In genomic region chr6:2841264-2842138, GRCh38 we compare ENCODE assay signal across 8 cellular contexts. TPM values are rescaled to one million over a fixed set of nuclear protein-coding genes. Genes with fewer than 3 reads are reported as not detected.
A peak's percentile ranks its signal among the peaks of the same experiment; 100 is the strongest.
DNase-seq lines count a peak whose midpoint lies in the region; ATAC-seq and TF ChIP-seq lines count a peak whose summit lies in the region.

TSS of gene SERPINB1 (minus strand) at chr6:2841863. CDS start at chr6:2840586, 1,277 bp downstream.

- peak within 1 kb of the TSS; percentile 83 for H3K4me2 ChIP-seq in neural progenitor cell

- H3K9ac ChIP-seq in neural progenitor cell (peak within 1 kb of the TSS; percentile 4), stomach smooth muscle (ENCODE audit: low read length in 2 of 2) (peak within 1 kb of the TSS; percentile 61 to 73)

- ATAC-seq in CD8-positive, alpha-beta T cell: peak; percentile 77
- ATAC-seq in GM21367 (IDR thresholded peaks at IDR 0.05; ENCODE audit: unreplicated experiment): peak; percentile 64

- peak within 1 kb of the TSS; percentile 92 for H3K27ac Mint-ChIP-seq in CD8-positive, alpha-beta T cell
- peak within 1 kb of the TSS; percentile 87 for H3K27ac Mint-ChIP-seq in activated naive CD4-positive, alpha-beta T cell treated with anti-CD3 and anti-CD28 coated beads for 36 hours
- H3K27ac Mint-ChIP-seq in neural progenitor cell: peak within 1 kb of the TSS; percentile 99

- peaks cover 30% of the 10 kb centered on the region for H3K4me1 ChIP-seq in CD8-positive, alpha-beta T cell (ENCODE audit: insufficient read depth, low read length)
- H3K4me1 ChIP-seq in SJCRH30: 0 out of 2 replicates have a peak, but pooled peaks cover 3% of the 10 kb centered on the region
- H3K4me1 ChIP-seq in neural progenitor cell: peaks cover 10% of the 10 kb centered on the region
- H3K4me1 ChIP-seq in stomach smooth muscle (ENCODE audit: control insufficient read depth, insufficient read depth, low read length): peaks cover 32% of the 10 kb centered on the region

- no peaks in the 10 kb centered on the region for H3K79me2 ChIP-seq in neural progenitor cell (ENCODE audit: low read depth)

- POLR2A ChIA-PET in CD8-positive, alpha-beta T cell (lab: Charles Lee): interaction anchor here (0.6 to 3.4 kb wide), 35 partner anchors 8 to 1177 kb away, joined by 3 to 31 read pairs (median 5); partner anchors contain the start of genes RIPK1, SERPINB6, SERPINB9 and WRNIP1

- H3F3A ChIP-seq in neural progenitor cell (ENCODE audit: low read depth): peaks cover 35% of the 10 kb centered on the region

- peak within 1 kb of the TSS; percentile 88 for H3K4me3 Mint-ChIP-seq in CD8-positive, alpha-beta T cell
- peak within 1 kb of the TSS; percentile 81 for H3K4me3 Mint-ChIP-seq in activated naive CD4-positive, alpha-beta T cell treated with anti-CD3 and anti-CD28 coated beads for 36 hours
- peak within 1 kb of the TSS; percentile 87 for H3K4me3 Mint-ChIP-seq in neural progenitor cell

- CTCF ChIA-PET in CD8-positive, alpha-beta T cell (lab: Charles Lee): interaction anchor here (0.8 to 12.9 kb wide), 22 partner anchors 8 to 225 kb away, joined by 3 to 306 read pairs (median 5); partner anchors contain the start of genes MYLK4 and SERPINB9
- CTCF ChIA-PET in activated naive CD4-positive, alpha-beta T cell treated with anti-CD3 and anti-CD28 coated beads for 36 hours (lab: Charles Lee): interaction anchor here (0.6 to 11.3 kb wide), 14 partner anchors 9 to 148 kb away, joined by 3 to 177 read pairs (median 6); no protein-coding TSS in a partner anchor

- no peaks in the 10 kb centered on the region for H4K20me1 ChIP-seq in neural progenitor cell (ENCODE audit: low read depth)

- peak within 1 kb of the TSS; percentile 87 for H2AFZ ChIP-seq in neural progenitor cell (replicated peaks)

- H3K27ac ChIP-seq in CD8-positive, alpha-beta T cell (ENCODE audit: low read depth, low read length): peak within 1 kb of the TSS; percentile 58
- H3K27ac ChIP-seq in KOPT-K1 (ENCODE audit: low read depth, low read length, poor library complexity, severe bottlenecking) (peak within 1 kb of the TSS; percentile 75), SJCRH30 (peak within 1 kb of the TSS; percentile 46), neural progenitor cell (peak within 1 kb of the TSS; percentile 65), stomach smooth muscle (ENCODE audit: low read length) (peak within 1 kb of the TSS; percentile 88)

- no peak for TF ChIP-seq CTCF in CD8-positive, alpha-beta T cell (IDR thresholded peaks at IDR 0.05)
- TF ChIP-seq CTCF in neural progenitor cell (IDR thresholded peaks at IDR 0.05): peak; percentile 32

- no peaks in the 10 kb centered on the region for H3K27me3 ChIP-seq in CD8-positive, alpha-beta T cell (ENCODE audit: insufficient read depth, low read length)
- no peaks in the 10 kb centered on the region for H3K27me3 ChIP-seq in SJCRH30
- no peaks in the 10 kb centered on the region for H3K27me3 ChIP-seq in neural progenitor cell
- no peaks in the 10 kb centered on the region for H3K27me3 ChIP-seq in stomach smooth muscle (ENCODE audit: control insufficient read depth in 1 of 2, insufficient read depth in 2 of 2, low read length in 2 of 2)

- no peaks in the 10 kb centered on the region for H3K9me3 ChIP-seq in CD8-positive, alpha-beta T cell (ENCODE audit: low read length)
- H3K9me3 ChIP-seq in KOPT-K1 (ENCODE audit: insufficient read depth, low read length, poor library complexity, severe bottlenecking) (no peaks in the 10 kb centered on the region), SJCRH30 (replicated peaks) (no peaks in the 10 kb centered on the region), neural progenitor cell (ENCODE audit: low read depth) (no peaks in the 10 kb centered on the region), stomach smooth muscle (ENCODE audit: control insufficient read depth in 2 of 2, low read length in 2 of 2) (no peaks in the 10 kb centered on the region)

- H3K9me3 Mint-ChIP-seq in CD8-positive, alpha-beta T cell: no peaks in the 10 kb centered on the region
- peaks cover 2% of the 10 kb centered on the region for H3K9me3 Mint-ChIP-seq in activated naive CD4-positive, alpha-beta T cell treated with anti-CD3 and anti-CD28 coated beads for 36 hours
- no peaks in the 10 kb centered on the region for H3K9me3 Mint-ChIP-seq in neural progenitor cell

- H3K36me3 ChIP-seq in CD8-positive, alpha-beta T cell (ENCODE audit: insufficient read depth, low read length): peaks cover 14% of the 10 kb centered on the region
- H3K36me3 ChIP-seq in KOPT-K1 (ENCODE audit: insufficient read depth, low read length): peaks cover 37% of the 10 kb centered on the region
- H3K36me3 ChIP-seq in SJCRH30: no peaks in the 10 kb centered on the region
- H3K36me3 ChIP-seq in neural progenitor cell: no peaks in the 10 kb centered on the region
- peaks cover 10 to 18% of the 10 kb centered on the region in 2 donors for H3K36me3 ChIP-seq in stomach smooth muscle (ENCODE audit: control insufficient read depth in 2 of 2, insufficient read depth in 2 of 2, low read length in 2 of 2)

- no peaks in the 10 kb centered on the region for H3K27me3 Mint-ChIP-seq in CD8-positive, alpha-beta T cell (ENCODE audit: low read depth)
- no peaks in the 10 kb centered on the region for H3K27me3 Mint-ChIP-seq in activated naive CD4-positive, alpha-beta T cell treated with anti-CD3 and anti-CD28 coated beads for 36 hours (ENCODE audit: low read depth)
- peaks cover 3% of the 10 kb centered on the region for H3K27me3 Mint-ChIP-seq in neural progenitor cell (ENCODE audit: insufficient read depth, low read depth)

- intact Hi-C loops in CD8-positive, alpha-beta T cell (cut with DNase I, micrococcal nuclease): loop anchor here (1.0 to 10.0 kb wide), 4 partner anchors 74 to 323 kb away; partner anchors contain the start of gene WRNIP1 (in 2 of the 2)
- intact Hi-C loops in activated naive CD4-positive, alpha-beta T cell treated with anti-CD3 and anti-CD28 coated beads for 36 hours (cut with micrococcal nuclease): loop anchor here (1.0 to 2.0 kb wide), 8 partner anchors 15 to 277 kb away; partner anchors contain the start of genes BPHL and WRNIP1

- peaks cover 56% of the 10 kb centered on the region for H3K4me1 Mint-ChIP-seq in CD8-positive, alpha-beta T cell (ENCODE audit: low read depth)
- peaks cover 61% of the 10 kb centered on the region for H3K4me1 Mint-ChIP-seq in activated naive CD4-positive, alpha-beta T cell treated with anti-CD3 and anti-CD28 coated beads for 36 hours (ENCODE audit: low read depth)
- H3K4me1 Mint-ChIP-seq in neural progenitor cell: peaks cover 32% of the 10 kb centered on the region

- peak within 1 kb of the TSS; percentile 76 for H3K4me3 ChIP-seq in CD8-positive, alpha-beta T cell (ENCODE audit: low read depth, low read length)
- peak within 1 kb of the TSS; percentile 52 for H3K4me3 ChIP-seq in SJCRH30
- peak within 1 kb of the TSS; percentile 43 for H3K4me3 ChIP-seq in neural progenitor cell
- peak within 1 kb of the TSS; percentile 67 to 79 for H3K4me3 ChIP-seq in stomach smooth muscle (ENCODE audit: low read length in 2 of 2)

- DNase-seq in CD8-positive, alpha-beta T cell: peak; percentile 47 to 83 (median 70)
- DNase-seq in SJCRH30 (peak; percentile 80 to 86), foreskin melanocyte (peak; percentile 48), neural progenitor cell (ENCODE audit: low spot score) (peak; percentile 93)
- peak; percentile 94 for DNase-seq in activated naive CD4-positive, alpha-beta T cell treated with anti-CD3 and anti-CD28 coated beads for 36 hours

- peaks cover 34% of the 10 kb centered on the region for H3K36me3 Mint-ChIP-seq in CD8-positive, alpha-beta T cell
- H3K36me3 Mint-ChIP-seq in activated naive CD4-positive, alpha-beta T cell treated with anti-CD3 and anti-CD28 coated beads for 36 hours (ENCODE audit: low read depth): peaks cover 39% of the 10 kb centered on the region
- H3K36me3 Mint-ChIP-seq in neural progenitor cell: no peaks in the 10 kb centered on the region

RNA-seq across cellular contexts. Expression of gene SERPINB1, which starts in this region (rescaled TPM):
- total RNA-seq in CD8-positive, alpha-beta T cell: 10 to 100 TPM; 48.8 to 50.7 TPM
- total RNA-seq in SJCRH30 (2014; rRNA removed; shearing (Covaris generic)): 2.3 TPM in 2 replicates
- total RNA-seq in activated naive CD4-positive, alpha-beta T cell treated with anti-CD3 and anti-CD28 coated beads for 36 hours: 100 to 1,000 TPM; 200 to 208 TPM
- total RNA-seq in neural progenitor cell (ENCODE audit: low replicate concordance): 9.4 and 14.5 TPM in 2 replicates

Comparison
In these comparisons a context has a peak if more than half of its experiments do, and no peak if none do; other contexts are left out.
1. Peak in every context shown above with its lines: DNase-seq, ATAC-seq, H3K4me3 ChIP-seq and H3K27ac ChIP-seq.